Comparison of ENCODE assay signal across 16 cellular contexts in genomic region chrX:131840799-131841495, GRCh38.
A peak's percentile ranks its signal among the peaks of the same experiment; 100 is the strongest.
DNase-seq lines count a peak whose midpoint lies in the region; ATAC-seq, FAIRE-seq and TF ChIP-seq lines count a peak whose summit lies in the region.
"Had no signal": no experiment of that assay in that cellular context is flagged by ENCODE, and none has a peak within 500 bp of the region (broad histone marks: within the 10 kb centered on the region; RNA-seq: fewer than 3 reads in every experiment).

No MANE protein-coding gene starts in this region.

- H3K36me3 Mint-ChIP-seq in nephron progenitor cell (ENCODE audit: low read depth), result no peaks in the 10 kb centered on the region

- TF ChIP-seq POLR2A in A549 (IDR thresholded peaks at IDR 0.05; ENCODE audit: low read length) (no peak), GM12878 (IDR thresholded peaks at IDR 0.05; ENCODE audit: low read depth, low read length) (no peak), spleen (IDR thresholded peaks at IDR 0.05) (no peak), erythroblast (IDR thresholded peaks at IDR 0.05; ENCODE audit: low read length) (no peak)

- H3K79me2 ChIP-seq in GM12878 (ENCODE audit: control insufficient read depth, insufficient read depth, low read length), result no peaks in the 10 kb centered on the region

- H3K4me3 Mint-ChIP-seq in nephron progenitor cell, result no peak overlapping the region
- H3K4me3 Mint-ChIP-seq: activated CD4-positive, alpha-beta memory T cell treated with anti-CD3 and anti-CD28 coated beads, Interleukin-2, amount 10 ng/mL, durations not matched to agents 7 days and 5 days had no signal

- no peaks in the 10 kb centered on the region for H3K4me1 ChIP-seq in A549
- no peaks in the 10 kb centered on the region for H3K4me1 ChIP-seq in GM12878 (ENCODE audit: control insufficient read depth, insufficient read depth, low read length)
- peaks cover 0 to 8% (median 0%) of the 10 kb centered on the region in 6 donors for H3K4me1 ChIP-seq in spleen
- H3K4me1 ChIP-seq: gastrocnemius medialis, left ventricle myocardium inferior, Peyer's patch, upper lobe of right lung had no signal

- peak overlapping the region; percentile 73 for H3K4me2 ChIP-seq in A549
- peak overlapping the region; percentile 53; the same call in 1 of the 2 replicates for H3K4me2 ChIP-seq in GM12878 (ENCODE audit: control insufficient read depth, insufficient read depth)

- H3K36me3 ChIP-seq in GM12878 (ENCODE audit: control insufficient read depth in 2 of 2, insufficient read depth in 2 of 2, low read length in 1 of 2) (no peaks in the 10 kb centered on the region), spleen (no peaks in the 10 kb centered on the region)
- H3K36me3 ChIP-seq: gastrocnemius medialis, left ventricle myocardium inferior, Peyer's patch, upper lobe of right lung had no signal

- no peak overlapping the region for H3K9ac ChIP-seq in GM12878 (ENCODE audit: control insufficient read depth, insufficient read depth, low read length)

- DNase-seq in A549 (ENCODE audit: low read depth in 1 of 2, low spot score in 1 of 2), result no peak
- no peak for DNase-seq in GM12878 (ENCODE audit: low read depth, low spot score)
- no peak for DNase-seq in spleen
- DNase-seq in erythroblast (lab: John Stamatoyannopoulos, UW), result no peak
- DNase-seq in nephron progenitor cell, result no peak
- DNase-seq: gastrocnemius medialis, left ventricle myocardium inferior, upper lobe of right lung had no signal

- CTCF ChIA-PET in A549 (lab: Yijun Ruan, JAX) (interaction anchor here (0.7 to 2.3 kb wide), 20 partner anchors 8 to 799 kb away, joined by 3 to 25 read pairs (median 4); partner anchors contain the start of gene RAP2C), GM12878 (lab: Yijun Ruan, JAX) (interaction anchor here (0.9 to 2.0 kb wide), 30 partner anchors 8 to 791 kb away, joined by 3 to 28 read pairs (median 5); partner anchors contain the start of gene RAP2C)

- TF ChIP-seq CTCF in A549 (IDR thresholded peaks at IDR 0.05) (no peak), GM12878 (IDR thresholded peaks at IDR 0.05 in 2 of 3, conservative IDR thresholded peaks at IDR 0.05 in 1 of 3; ENCODE audit: control insufficient read depth in 2 of 3, extremely low read depth in 1 of 3, insufficient read depth in 1 of 3, low read depth in 3 of 3, low read length in 3 of 3) (no peak), spleen (IDR thresholded peaks at IDR 0.05 in 8 of 11, conservative IDR thresholded peaks at IDR 0.05 in 3 of 11) (no peak), nephron progenitor cell (IDR thresholded peaks at IDR 0.05) (no peak)

- TF ChIP-seq RAD21 in A549 (conservative IDR thresholded peaks at IDR 0.05 in 1 of 2, IDR thresholded peaks at IDR 0.05 in 1 of 2) (no peak), GM12878 (IDR thresholded peaks at IDR 0.05; ENCODE audit: insufficient read depth, low read depth, low read length) (no peak)

- FAIRE-seq in A549 (lab: Jason Lieb, UNC), result no peak
- no peak for FAIRE-seq in GM12878 (lab: Jason Lieb, UNC)
- FAIRE-seq: A204.1, H54 had no signal

- POLR2A ChIA-PET in A549 (lab: Yijun Ruan, JAX), result no interaction called here
- POLR2A ChIA-PET in GM12878 (lab: Charles Lee), result no interaction called here

- WGBS in A549 (ENCODE audit: missing lambda C conversion rate), result 45% methylated on average over 16 of the region's 24 CpGs
- WGBS in GM12878 (ENCODE audit: insufficient coverage, insufficient replicate concordance, low lambda C conversion rate, missing lambda C conversion rate), result 44% methylated on average over 24 of the region's 24 CpGs
- 49 to 78% (median 57%) methylated on average over 10 to 24 of the region's 24 CpGs for WGBS in spleen, 5 donors

- no peak overlapping the region for H3K27ac Mint-ChIP-seq in nephron progenitor cell
- H3K27ac Mint-ChIP-seq: activated CD4-positive, alpha-beta memory T cell treated with anti-CD3 and anti-CD28 coated beads, Interleukin-2, amount 10 ng/mL, durations not matched to agents 7 days and 5 days; progenitor cell of endocrine pancreas had no signal

- in situ Hi-C loops in GM12878 (cut with MboI), result no loop called here

- H3K9me3 ChIP-seq in A549, result no peaks in the 10 kb centered on the region
- H3K9me3 ChIP-seq in GM12878 (replicated peaks; ENCODE audit: control insufficient read depth, insufficient read depth, low read length), result no peaks in the 10 kb centered on the region
- no peaks in the 10 kb centered on the region for H3K9me3 ChIP-seq in spleen
- H3K9me3 ChIP-seq: gastrocnemius medialis, left ventricle myocardium inferior, Peyer's patch, upper lobe of right lung had no signal

- H3K27me3 Mint-ChIP-seq in nephron progenitor cell (ENCODE audit: low read depth, poor library complexity), result no peaks in the 10 kb centered on the region
- H3K27me3 Mint-ChIP-seq: activated CD4-positive, alpha-beta memory T cell treated with anti-CD3 and anti-CD28 coated beads, Interleukin-2, amount 10 ng/mL, durations not matched to agents 7 days and 5 days; progenitor cell of endocrine pancreas had no signal

- no peaks in the 10 kb centered on the region for H4K20me1 ChIP-seq in GM12878 (ENCODE audit: control insufficient read depth, insufficient read depth)

- intact Hi-C loops in GM12878 (cut with micrococcal nuclease; ENCODE audit: unreplicated experiment), result loop anchor here (1.0 to 5.0 kb wide), 4 partner anchors 230 to 1261 kb away; partner anchors contain the start of gene RAP2C
- intact Hi-C loops in spleen (cut with DNase I; ENCODE audit: low total_unique reads), result loop anchor here (5.0 to 10.0 kb wide), 3 partner anchors 164 to 794 kb away; no protein-coding TSS in a partner anchor

- no TSS peak for BruUV-seq in GM12878 (replicated peaks; lab: Mats Ljungman, UMichigan)

- H3K9me3 Mint-ChIP-seq in nephron progenitor cell, result no peaks in the 10 kb centered on the region
- H3K9me3 Mint-ChIP-seq: activated CD4-positive, alpha-beta memory T cell treated with anti-CD3 and anti-CD28 coated beads, Interleukin-2, amount 10 ng/mL, durations not matched to agents 7 days and 5 days had no signal

- ATAC-seq in A549, result peak; percentile 71 to 73
- peak; percentile 28 for ATAC-seq in GM19395 (IDR thresholded peaks at IDR 0.05; ENCODE audit: unreplicated experiment)
- peak; percentile 16 for ATAC-seq in HG03175 (IDR thresholded peaks at IDR 0.05; ENCODE audit: unreplicated experiment)
- peak; percentile 60 for ATAC-seq in GM12878
- no peak for ATAC-seq in HG02623 (IDR thresholded peaks at IDR 0.05; ENCODE audit: unreplicated experiment)
- ATAC-seq: gastrocnemius medialis had no signal

- H3K27ac ChIP-seq in A549 (no peak overlapping the region), GM12878 (ENCODE audit: control insufficient read depth, insufficient read depth) (no peak overlapping the region), spleen (no peak overlapping the region)
- H3K27ac ChIP-seq: gastrocnemius medialis, left ventricle myocardium inferior, Peyer's patch, upper lobe of right lung had no signal

- no peak for TF ChIP-seq EP300 in A549 (IDR thresholded peaks at IDR 0.05)
- no peak for TF ChIP-seq EP300 in GM12878 (IDR thresholded peaks at IDR 0.05; ENCODE audit: borderline replicate concordance in 1 of 2, control insufficient read depth in 1 of 2, low read depth in 2 of 2, low read length in 2 of 2)

- RAD21 ChIA-PET in GM12878 (lab: Charles Lee; ENCODE audit: unreplicated experiment), result interaction anchor here (1.0 to 2.3 kb wide), 10 partner anchors 12 to 790 kb away, joined by 3 to 15 read pairs (median 5); partner anchors contain the start of gene RAP2C

- H2AFZ ChIP-seq in GM12878 (ENCODE audit: control insufficient read depth, low read depth, low read length), result no peak overlapping the region

- SMC1A ChIA-PET in GM12878 (lab: Charles Lee; ENCODE audit: uncharacterized antibody, unreplicated experiment), result interaction anchor here (1.0 to 1.8 kb wide), 14 partner anchors 13 to 782 kb away, joined by 3 to 13 read pairs (median 4); partner anchors contain the start of gene RAP2C

- no peak overlapping the region for H3K4me3 ChIP-seq in A549
- H3K4me3 ChIP-seq in GM12878, result no peak overlapping the region
- H3K4me3 ChIP-seq in spleen, result no peak overlapping the region
- H3K4me3 ChIP-seq: gastrocnemius medialis, left ventricle myocardium inferior, Peyer's patch, upper lobe of right lung had no signal

- H3K27me3 ChIP-seq in GM12878 (replicated peaks in 1 of 2; ENCODE audit: control insufficient read depth in 2 of 2, insufficient read depth in 2 of 2, low read length in 1 of 2) (no peaks in the 10 kb centered on the region), spleen (replicated peaks in 1 of 7) (peaks cover 0 to 34% (median 3%) of the 10 kb centered on the region in 7 donors)
- H3K27me3 ChIP-seq: gastrocnemius medialis, Peyer's patch, upper lobe of right lung had no signal

- H3K4me1 Mint-ChIP-seq in nephron progenitor cell, result no peaks in the 10 kb centered on the region

TF ChIP-seq in A549, 52 proteins besides CTCF, POLR2A, EP300 and RAD21:
- TF ChIP-seq MYC (IDR thresholded peaks at IDR 0.05; ENCODE audit: borderline replicate concordance, low read length), result no peak

TF ChIP-seq in GM12878, 131 proteins besides CTCF, POLR2A, EP300 and RAD21 (continues in another document):
- TF ChIP-seq SMAD5 (IDR thresholded peaks at IDR 0.05; ENCODE audit: low read depth) (no peak), BCLAF1 (IDR thresholded peaks at IDR 0.05) (no peak), BHLHE40 (IDR thresholded peaks at IDR 0.05; ENCODE audit: borderline replicate concordance in 1 of 2, low read depth in 2 of 2, low read length in 1 of 2) (no peak), BMI1 (IDR thresholded peaks at IDR 0.05; ENCODE audit: borderline replicate concordance) (no peak), ASH2L (IDR thresholded peaks at IDR 0.05; ENCODE audit: borderline replicate concordance, low read depth) (no peak)
